In the genomic region with DNA sequence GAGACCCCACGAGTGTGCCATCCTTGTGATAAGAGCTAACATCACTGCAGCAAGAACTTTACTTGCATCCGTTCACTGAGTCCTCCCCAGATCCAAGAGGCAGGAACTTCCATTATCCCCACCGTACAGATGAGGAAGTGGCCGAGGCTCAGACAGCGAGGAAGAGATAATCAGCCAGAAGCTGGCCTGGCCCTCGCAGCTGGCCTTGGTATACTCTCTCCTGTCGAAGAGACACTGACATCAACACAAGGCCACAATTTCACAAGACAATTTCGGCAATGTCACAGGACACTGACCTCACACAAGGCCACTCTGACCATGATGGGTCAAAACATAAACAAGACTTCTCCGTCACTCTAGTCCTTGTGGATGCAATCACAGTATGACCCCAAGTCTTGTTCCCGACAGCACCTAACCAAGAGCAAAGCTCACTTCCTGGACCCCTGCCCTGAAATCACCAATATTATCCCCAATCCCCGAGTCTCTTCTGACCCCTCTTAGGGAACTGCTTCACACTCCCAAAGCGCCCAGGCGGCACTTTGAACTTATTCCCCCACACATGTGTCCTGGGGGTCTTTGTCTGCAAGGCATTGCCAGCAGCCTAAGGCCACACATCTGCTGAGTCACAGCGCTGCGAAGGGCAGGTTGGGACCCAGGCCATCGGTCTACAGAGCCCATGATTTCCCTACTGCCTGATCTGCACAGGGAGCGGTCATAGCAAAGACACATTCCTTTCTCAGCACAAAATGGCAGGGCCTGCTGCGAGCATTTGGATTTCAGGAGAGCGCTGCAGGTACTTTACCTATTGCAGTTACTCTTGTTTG, we compare ENCODE assay signal across 1 cellular context.
TF ChIP-seq lines count a peak whose summit lies in the region.

No MANE protein-coding gene starts in this region.

TF ChIP-seq in endothelial cell of umbilical vein, 7 proteins besides CTCF, POLR2A, EP300 and RAD21:
- TF ChIP-seq, protein P1, sequence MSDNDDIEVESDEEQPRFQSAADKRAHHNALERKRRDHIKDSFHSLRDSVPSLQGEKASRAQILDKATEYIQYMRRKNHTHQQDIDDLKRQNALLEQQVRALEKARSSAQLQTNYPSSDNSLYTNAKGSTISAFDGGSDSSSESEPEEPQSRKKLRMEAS (IDR thresholded peaks at IDR 0.05; ENCODE audit: insufficient read depth, insufficient read length), result no peak
- TF ChIP-seq EZH2 (IDR thresholded peaks at IDR 0.05; ENCODE audit: borderline replicate concordance, low read depth, low read length, severe bottlenecking) (no peak), MYC (IDR thresholded peaks at IDR 0.05; ENCODE audit: low read depth, low read length) (no peak), JUN (IDR thresholded peaks at IDR 0.05; ENCODE audit: borderline replicate concordance, insufficient read depth, insufficient read length, low read depth) (no peak), POLR2AphosphoS5 (IDR thresholded peaks at IDR 0.05; ENCODE audit: insufficient read depth, low read depth, low read length) (no peak), FOS (IDR thresholded peaks at IDR 0.05; ENCODE audit: borderline replicate concordance, insufficient read depth, low read length) (no peak), GATA2 (IDR thresholded peaks at IDR 0.05; ENCODE audit: insufficient read depth, insufficient read length, low read depth, low read length) (no peak)
TF ChIP-seq in endothelial cell of umbilical vein: peak in this region for 0.
